ENCODE assay signal across 25 cellular contexts in genomic region chr2:191581003-191581402, GRCh38.
"Had no signal": no experiment of that assay in that cellular context is flagged by ENCODE, and none has a peak within 500 bp of the region (broad histone marks: within the 10 kb centered on the region; RNA-seq: fewer than 3 reads in every experiment).

No MANE protein-coding gene starts in this region.

- H3K27me3 ChIP-seq: esophagus squamous epithelium, left lung, neural progenitor cell, right atrium auricular region, suprapubic skin, transverse colon had no signal

- H3K4me3 ChIP-seq: coronary artery, esophagus squamous epithelium, heart right ventricle, left lung, neural progenitor cell, prostate gland, right atrium auricular region, suprapubic skin, transverse colon had no signal

- H3K4me1 Mint-ChIP-seq: naive thymus-derived CD4-positive, alpha-beta T cell; nephron; neural progenitor cell; stimulated activated naive CD8-positive, alpha-beta T cell treated with anti-CD3 and anti-CD28 coated beads, Interleukin-15, amount 100 ng/mL, for 72 hours had no signal

- H3K4me2 ChIP-seq: neural progenitor cell had no signal

- ATAC-seq: heart right ventricle; left cardiac atrium; left lung; naive thymus-derived CD4-positive, alpha-beta T cell; sciatic nerve; stimulated activated naive CD8-positive, alpha-beta T cell treated with anti-CD3 and anti-CD28 coated beads, Interleukin-15, amount 100 ng/mL, for 72 hours had no signal

- H3K27me3 Mint-ChIP-seq: stimulated activated naive CD8-positive, alpha-beta T cell treated with anti-CD3 and anti-CD28 coated beads, Interleukin-15, amount 100 ng/mL, for 72 hours had no signal

- H3K27ac ChIP-seq: coronary artery, esophagus squamous epithelium, heart right ventricle, left lung, neural progenitor cell, prostate gland, right atrium auricular region, suprapubic skin, transverse colon had no signal

- DNase-seq: dermis blood vessel endothelial cell; effector memory CD4-positive, alpha-beta T cell; erythroblast; esophagus squamous epithelium; foreskin melanocyte; glutamatergic neuron; heart right ventricle; hippocampal formation; left cardiac atrium; left lung; mesendoderm; midbrain; naive thymus-derived CD4-positive, alpha-beta T cell; stimulated activated CD4-positive, alpha-beta T cell treated with anti-CD3 and anti-CD28 coated beads, Interleukin-2, amount 100 ng/mL, for 24 hours; stimulated activated CD4-positive, alpha-beta T cell treated with anti-CD3 and anti-CD28 coated beads, Interleukin-4, amount 100 ng/mL, for 4 hours; stimulated activated naive CD4-positive, alpha-beta T cell; stimulated activated naive CD8-positive, alpha-beta T cell treated with anti-CD3 and anti-CD28 coated beads, Interleukin-15, amount 100 ng/mL, for 72 hours; transverse colon had no signal

- H3K4me3 Mint-ChIP-seq: naive thymus-derived CD4-positive, alpha-beta T cell; nephron; neural progenitor cell; stimulated activated naive CD8-positive, alpha-beta T cell treated with anti-CD3 and anti-CD28 coated beads, Interleukin-15, amount 100 ng/mL, for 72 hours had no signal

- H3K36me3 Mint-ChIP-seq: neural progenitor cell had no signal

- H3K9me3 Mint-ChIP-seq: naive thymus-derived CD4-positive, alpha-beta T cell; nephron; neural progenitor cell; stimulated activated naive CD8-positive, alpha-beta T cell treated with anti-CD3 and anti-CD28 coated beads, Interleukin-15, amount 100 ng/mL, for 72 hours had no signal

- H3K27ac Mint-ChIP-seq: naive thymus-derived CD4-positive, alpha-beta T cell; nephron; neural progenitor cell; stimulated activated naive CD8-positive, alpha-beta T cell treated with anti-CD3 and anti-CD28 coated beads, Interleukin-15, amount 100 ng/mL, for 72 hours had no signal

- H3K36me3 ChIP-seq: esophagus squamous epithelium, heart right ventricle, left lung, neural progenitor cell, prostate gland, right atrium auricular region, suprapubic skin, transverse colon had no signal

- H3K4me1 ChIP-seq: heart right ventricle, neural progenitor cell, prostate gland, right atrium auricular region, suprapubic skin had no signal

- H3K9ac ChIP-seq: neural progenitor cell had no signal

- H2AFZ ChIP-seq: neural progenitor cell had no signal

- H3K9me3 ChIP-seq: esophagus squamous epithelium, heart right ventricle, left lung, prostate gland, right atrium auricular region, suprapubic skin, transverse colon had no signal
